30 cellular contexts compared by ENCODE assay signal in genomic region chr4:2065106-2065930, GRCh38. TPM values are rescaled to one million over a fixed set of nuclear protein-coding genes. Genes with fewer than 3 reads are reported as not detected.
DNase-seq lines count a peak whose midpoint lies in the region; ATAC-seq and TF ChIP-seq lines count a peak whose summit lies in the region.
"Had no signal": no experiment of that assay in that cellular context is flagged by ENCODE, and none has a peak within 500 bp of the region (broad histone marks: within the 10 kb centered on the region; RNA-seq: fewer than 3 reads in every experiment).

No MANE protein-coding gene starts in this region.

- peaks cover 7% of the 10 kb centered on the region for H3K4me1 Mint-ChIP-seq in WTC11
- peaks cover 9% of the 10 kb centered on the region for H3K4me1 Mint-ChIP-seq in neural crest cell
- H3K4me1 Mint-ChIP-seq: stimulated activated effector memory CD8-positive, alpha-beta T cell treated with anti-CD3 and anti-CD28 coated beads, Interleukin-12 subunit alpha, Interleukin-12 subunit beta, amount 100 ng/mL, for 72 hours had no signal

- DNase-seq in activated CD4-positive, alpha-beta T cell treated with anti-CD3 and anti-CD28 coated beads for 48 hours = peak; percentile 2
- no peak for DNase-seq in activated CD4-positive, alpha-beta T cell treated with anti-CD3 and anti-CD28 coated beads, Interleukin-2, amount 50 U/mL, for 48 hours
- DNase-seq in WTC11 (ENCODE audit: low spot score) (peak; percentile 6), neural crest cell (ENCODE audit: low read depth, low spot score) (no peak), NCI-H446 (lab: John Stamatoyannopoulos, UW) (no peak), DMS53 treated with DMSO at 0.1 percent for 48 hours (lab: John Stamatoyannopoulos, UW; ENCODE audit: unreplicated experiment) (no peak), Kasumi-1 (lab: John Stamatoyannopoulos, UW) (no peak)
- DNase-seq: activated CD4-positive, alpha-beta T cell treated with anti-CD3 and anti-CD28 coated beads, Interleukin-2, amount 50 U/mL, for 1 hour; activated T-cell treated with anti-CD3 and anti-CD28 coated beads, Interleukin-2, amount 50 U/mL, for 72 hours; AML-193; CD4-positive, alpha-beta T cell; cortex of kidney; effector memory CD4-positive, alpha-beta T cell; erythroblast; MM.1S; NCI-H1105 treated with DMSO at 0.1 percent for 48 hours; NCI-H1930; NCI-H2227 treated with DMSO at 0.1 percent for 48 hours; NCI-H69; psoas muscle; SJCRH30; WERI-Rb-1 had no signal

- H3K27ac ChIP-seq in 22Rv1 = peak overlapping the region; percentile 50
- H3K27ac ChIP-seq: KMS-11, left lung, Peyer's patch, psoas muscle, SJCRH30, WERI-Rb-1 had no signal

- CTCF ChIA-PET in WTC11 (lab: Charles Lee) = no interaction called here

- peaks cover 16% of the 10 kb centered on the region for H3K27me3 Mint-ChIP-seq in WTC11 (ENCODE audit: low read depth)
- peaks cover 12% of the 10 kb centered on the region for H3K27me3 Mint-ChIP-seq in neural crest cell (ENCODE audit: low read depth)

- H3K36me3 Mint-ChIP-seq in WTC11 (no peaks in the 10 kb centered on the region), neural crest cell (ENCODE audit: low read depth) (no peaks in the 10 kb centered on the region)
- H3K36me3 Mint-ChIP-seq: stimulated activated effector memory CD8-positive, alpha-beta T cell treated with anti-CD3 and anti-CD28 coated beads, Interleukin-12 subunit alpha, Interleukin-12 subunit beta, amount 100 ng/mL, for 72 hours; type B pancreatic cell had no signal

- H3K27ac Mint-ChIP-seq in WTC11 (no peak overlapping the region), neural crest cell (ENCODE audit: unreplicated experiment) (no peak overlapping the region)
- H3K27ac Mint-ChIP-seq: activated T-cell treated with anti-CD3 and anti-CD28 coated beads, Interleukin-2, amount 50 U/mL, for 72 hours; CD4-positive, alpha-beta T cell; stimulated activated effector memory CD8-positive, alpha-beta T cell treated with anti-CD3 and anti-CD28 coated beads, Interleukin-12 subunit alpha, Interleukin-12 subunit beta, amount 100 ng/mL, for 72 hours; type B pancreatic cell had no signal

- H3K9me3 Mint-ChIP-seq in WTC11 (no peaks in the 10 kb centered on the region), neural crest cell (no peaks in the 10 kb centered on the region)
- H3K9me3 Mint-ChIP-seq: activated T-cell treated with anti-CD3 and anti-CD28 coated beads, Interleukin-2, amount 50 U/mL, for 72 hours; CD4-positive, alpha-beta T cell; stimulated activated effector memory CD8-positive, alpha-beta T cell treated with anti-CD3 and anti-CD28 coated beads, Interleukin-12 subunit alpha, Interleukin-12 subunit beta, amount 100 ng/mL, for 72 hours; type B pancreatic cell had no signal

- TF ChIP-seq CTCF in 22Rv1 (IDR thresholded peaks at IDR 0.05) (no peak), WTC11 (IDR thresholded peaks at IDR 0.05) (no peak), neural crest cell (conservative IDR thresholded peaks at IDR 0.05) (no peak)

- ATAC-seq in WTC11 = no peak
- ATAC-seq: activated T-cell treated with anti-CD3 and anti-CD28 coated beads, Interleukin-2, amount 50 U/mL, for 72 hours; left lung; stimulated activated effector memory CD8-positive, alpha-beta T cell treated with anti-CD3 and anti-CD28 coated beads, Interleukin-12 subunit alpha, Interleukin-12 subunit beta, amount 100 ng/mL, for 72 hours had no signal

- H3K4me3 Mint-ChIP-seq in WTC11 = no peak overlapping the region
- peak overlapping the region; percentile 61 for H3K4me3 Mint-ChIP-seq in neural crest cell
- H3K4me3 Mint-ChIP-seq: activated T-cell treated with anti-CD3 and anti-CD28 coated beads, Interleukin-2, amount 50 U/mL, for 72 hours; CD4-positive, alpha-beta T cell; stimulated activated effector memory CD8-positive, alpha-beta T cell treated with anti-CD3 and anti-CD28 coated beads, Interleukin-12 subunit alpha, Interleukin-12 subunit beta, amount 100 ng/mL, for 72 hours; type B pancreatic cell had no signal

- POLR2A ChIA-PET in WTC11 (lab: Charles Lee) = no interaction called here

TF ChIP-seq in WTC11, 78 proteins besides CTCF, POLR2A, EP300 and RAD21 (continues in another document):
- TF ChIP-seq ARID4B (CRISPR knock-in tag; IDR thresholded peaks at IDR 0.05; ENCODE audit: borderline replicate concordance) (no peak), SMAD3 (CRISPR knock-in tag; IDR thresholded peaks at IDR 0.05; ENCODE audit: borderline replicate concordance) (no peak), ZNF263 (CRISPR knock-in tag; IDR thresholded peaks at IDR 0.05; ENCODE audit: low read depth) (no peak), USF1 (CRISPR knock-in tag; IDR thresholded peaks at IDR 0.05) (no peak), GABPB1 (CRISPR knock-in tag; IDR thresholded peaks at IDR 0.05) (no peak), NFYB (CRISPR knock-in tag; conservative IDR thresholded peaks at IDR 0.05; ENCODE audit: low read depth) (no peak), ZSCAN18 (CRISPR knock-in tag; IDR thresholded peaks at IDR 0.05) (no peak), ATF3 (CRISPR knock-in tag; conservative IDR thresholded peaks at IDR 0.05) (no peak), IRF2 (CRISPR knock-in tag; IDR thresholded peaks at IDR 0.05; ENCODE audit: borderline replicate concordance, low read depth) (no peak), CDX4 (CRISPR knock-in tag; IDR thresholded peaks at IDR 0.05; ENCODE audit: borderline replicate concordance) (no peak), ZBTB21 (CRISPR knock-in tag; IDR thresholded peaks at IDR 0.05; ENCODE audit: borderline replicate concordance) (no peak), E2F5 (CRISPR knock-in tag; IDR thresholded peaks at IDR 0.05) (no peak), TEAD1 (CRISPR knock-in tag; IDR thresholded peaks at IDR 0.05) (no peak)

RNA-seq across cellular contexts. Expression of gene NAT8L, which starts 6.2 kb away (rescaled TPM):
- 19.7 to 20.2 TPM (median 20.0 TPM) in 3 replicates for total RNA-seq in WTC11 (2021)
- 18.8 and 19.5 TPM in 2 replicates for total RNA-seq in neural crest cell
- total RNA-seq: bronchial epithelial cell; CD4-positive, alpha-beta T cell; glomerular endothelial cell had no signal

RNA-seq across cellular contexts. Expression of gene NELFA, which starts 56.5 kb away (rescaled TPM):
- total RNA-seq in WTC11 (2021) = 63.3 to 72.6 TPM (median 69.2 TPM) in 3 replicates
- total RNA-seq in neural crest cell = 54.3 and 55.2 TPM in 2 replicates

Comparison
In these comparisons a context has a peak if more than half of its experiments do, and no peak if none do; other contexts are left out.
1. DNase-seq: peak in activated CD4-positive, alpha-beta T cell treated with anti-CD3 and anti-CD28 coated beads for 48 hours (single experiment) and WTC11 (single experiment); none in activated CD4-positive, alpha-beta T cell treated with anti-CD3 and anti-CD28 coated beads, Interleukin-2, amount 50 U/mL, for 48 hours (0 of 2), neural crest cell (single experiment), NCI-H446 (0 of 2), DMS53 treated with DMSO at 0.1 percent for 48 hours (single experiment) and Kasumi-1 (0 of 2).